ENCODE assay signal across 21 cellular contexts in genomic region chr10:119526149-119526548, GRCh38.
"Had no signal": no experiment of that assay in that cellular context is flagged by ENCODE, and none has a peak within 500 bp of the region (broad histone marks: within the 10 kb centered on the region; RNA-seq: fewer than 3 reads in every experiment).

No MANE protein-coding gene starts in this region.

- H3K4me3 ChIP-seq: adrenal gland, colonic mucosa, dorsolateral prefrontal cortex, esophagus squamous epithelium, lower lobe of right lung, mucosa of descending colon, neural progenitor cell, right lobe of liver had no signal

- H3K9me3 Mint-ChIP-seq: activated T-cell treated with anti-CD3 and anti-CD28 coated beads, Interleukin-2, amount 50 U/mL, for 72 hours; naive B cell; neural progenitor cell; stimulated activated naive B cell treated with anti-CD40 and anti-IgM and Interleukin-4, amounts not matched to agents 10 μg/mL and 1 μg/mL and 100 μg/mL, for 72 hours had no signal

- DNase-seq: activated CD4-positive, alpha-beta T cell treated with anti-CD3 and anti-CD28 coated beads for 1 hour; activated CD8-positive, alpha-beta memory T cell treated with anti-CD3 and anti-CD28 coated beads, Interleukin-2, amount 50 U/mL, for 48 hours; activated effector memory CD4-positive, alpha-beta T cell treated with Interleukin-2 at 50 U/mL for 16 hours; activated naive CD4-positive, alpha-beta T cell treated with anti-CD3 and anti-CD28 coated beads, Interleukin-2, amount 50 U/mL, for 16 hours; activated T-cell treated with anti-CD3 and anti-CD28 coated beads, Interleukin-2, amount 50 U/mL, for 72 hours; adrenal gland; colonic mucosa; esophagus squamous epithelium; lower lobe of right lung; mesendoderm; naive B cell; right lobe of liver; small intestine; stimulated activated CD4-positive, alpha-beta T cell treated with anti-CD3 and anti-CD28 coated beads, Interleukin-2, amount 100 ng/mL, for 48 hours; stimulated activated CD8-positive, alpha-beta memory T cell treated with anti-CD3 and anti-CD28 coated beads, Interleukin-4, amount 100 ng/mL, for 48 hours; stimulated activated naive B cell treated with anti-CD40 and anti-IgM and Interleukin-4, amounts not matched to agents 10 μg/mL and 1 μg/mL and 100 μg/mL, for 72 hours; T-helper 9 cell had no signal

- H3K36me3 Mint-ChIP-seq: naive B cell, neural progenitor cell had no signal

- H3K4me1 ChIP-seq: adrenal gland, colonic mucosa, neural progenitor cell, right lobe of liver had no signal

- H3K36me3 ChIP-seq: adrenal gland, colonic mucosa, neural progenitor cell, right lobe of liver had no signal

- H3K9ac ChIP-seq: neural progenitor cell had no signal

- H3K27ac Mint-ChIP-seq: naive B cell; stimulated activated naive B cell treated with anti-CD40 and anti-IgM and Interleukin-4, amounts not matched to agents 10 μg/mL and 1 μg/mL and 100 μg/mL, for 72 hours had no signal

- H3K27ac ChIP-seq: adrenal gland, colonic mucosa, dorsolateral prefrontal cortex, esophagus squamous epithelium, lower lobe of right lung, neural progenitor cell, right lobe of liver had no signal

- H3K27me3 ChIP-seq: adrenal gland, colonic mucosa, esophagus squamous epithelium, neural progenitor cell, right lobe of liver had no signal

- ATAC-seq: left lobe of liver, lower lobe of right lung, mucosa of descending colon, right lobe of liver had no signal

- H3K4me3 Mint-ChIP-seq: activated T-cell treated with anti-CD3 and anti-CD28 coated beads, Interleukin-2, amount 50 U/mL, for 72 hours; naive B cell; neural progenitor cell; stimulated activated naive B cell treated with anti-CD40 and anti-IgM and Interleukin-4, amounts not matched to agents 10 μg/mL and 1 μg/mL and 100 μg/mL, for 72 hours had no signal

- H3K9me3 ChIP-seq: adrenal gland, colonic mucosa, esophagus squamous epithelium, lower lobe of right lung, mucosa of descending colon, right lobe of liver had no signal

- H3K27me3 Mint-ChIP-seq: naive B cell; stimulated activated naive B cell treated with anti-CD40 and anti-IgM and Interleukin-4, amounts not matched to agents 10 μg/mL and 1 μg/mL and 100 μg/mL, for 72 hours had no signal
